ENCODE assay signal across 21 cellular contexts in the genomic region with DNA sequence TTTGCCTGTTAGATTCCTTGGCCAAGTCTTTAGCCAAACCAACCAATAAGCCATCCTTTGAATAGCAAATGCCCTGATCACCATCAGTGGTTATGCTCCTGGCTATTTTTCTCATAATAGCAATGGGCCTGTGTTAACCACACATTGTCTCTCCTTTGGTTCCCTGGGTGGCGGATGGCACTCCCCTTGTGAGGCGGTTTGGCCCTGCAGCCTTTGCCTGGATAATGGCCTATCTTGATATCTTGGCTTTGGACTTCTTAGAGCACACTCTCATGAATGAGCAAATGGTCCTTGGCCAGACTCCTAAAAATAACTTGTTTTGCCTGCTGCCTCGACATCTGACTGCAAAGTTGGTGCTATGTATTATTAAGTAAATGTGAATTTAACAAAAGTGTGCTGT.
"Had no signal": no experiment of that assay in that cellular context is flagged by ENCODE, and none has a peak within 500 bp of the region (broad histone marks: within the 10 kb centered on the region; RNA-seq: fewer than 3 reads in every experiment).

No MANE protein-coding gene starts in this region.

- DNase-seq: Kasumi-1, MV-4-11, NCI-H1048, NCI-H1105, NCI-H1417, NCI-H1436 treated with DMSO at 0.1 percent for 48 hours, NCI-H1694, NCI-H1930, NCI-H2081, NCI-H2107, NCI-H2227 treated with DMSO at 0.1 percent for 48 hours, NCI-H510A, NCI-H524 treated with DMSO at 0.1 percent for 48 hours, NCI-H69, NCI-H774, SHP77, SK-N-SH had no signal

- H3K9me3 ChIP-seq: SK-N-SH had no signal

- H3K4me2 ChIP-seq: KMS-11, SK-N-SH had no signal

- H3K9ac ChIP-seq: KMS-11, SK-N-SH had no signal

- H3K4me3 ChIP-seq: K562 had no signal

- H3K27ac ChIP-seq: HL-60, KMS-11, RWPE1 had no signal
